19 cellular contexts compared by ENCODE assay signal in the genomic region with DNA sequence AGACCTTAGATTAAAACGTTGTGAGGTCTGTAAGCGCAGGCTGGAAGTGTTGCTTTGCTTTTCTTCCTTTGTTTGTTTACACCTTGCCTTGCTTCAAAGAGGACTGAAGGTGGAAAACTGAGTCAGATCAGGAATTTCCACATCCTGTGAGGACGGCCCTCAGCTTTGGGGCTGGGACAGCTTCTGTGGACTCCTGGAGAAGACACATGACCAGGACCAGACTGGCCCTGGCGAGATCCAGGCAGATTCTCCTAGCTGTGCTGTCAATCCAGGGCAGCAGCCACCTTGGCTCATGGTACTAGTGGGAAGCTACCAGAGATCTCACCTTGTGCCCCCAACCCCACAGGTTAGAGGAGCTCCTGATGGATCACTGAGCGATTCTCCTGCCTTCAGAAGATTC.
"Had no signal": no experiment of that assay in that cellular context is flagged by ENCODE, and none has a peak within 500 bp of the region (broad histone marks: within the 10 kb centered on the region; RNA-seq: fewer than 3 reads in every experiment).

No MANE protein-coding gene starts in this region.

- DNase-seq: colonic mucosa; dermis blood vessel endothelial cell; effector CD4-positive, alpha-beta T cell; foreskin melanocyte; left colon; mammary epithelial cell; right lobe of liver; stimulated activated CD4-positive, alpha-beta T cell treated with anti-CD3 and anti-CD28 coated beads, Interleukin-4, amount 100 ng/mL, for 1 hour; stimulated activated CD8-positive, alpha-beta memory T cell treated with anti-CD3 and anti-CD28 coated beads, Interleukin-4, amount 100 ng/mL, for 48 hours; transverse colon had no signal

- H3K4me1 Mint-ChIP-seq: central memory CD8-positive, alpha-beta T cell; stimulated activated effector memory CD8-positive, alpha-beta T cell treated with anti-CD3 and anti-CD28 coated beads, Interleukin-12 subunit alpha, Interleukin-12 subunit beta, amount 100 ng/mL, for 72 hours had no signal

- ATAC-seq: left colon; natural killer cell treated with Interleukin-12 subunit alpha and Interleukin-12 subunit beta and Interleukin-15 and Interleukin-18, amount 100 ng/mL, for 72 hours; right lobe of liver had no signal

- H3K4me3 Mint-ChIP-seq: central memory CD8-positive, alpha-beta T cell; natural killer cell treated with Interleukin-12 subunit alpha and Interleukin-12 subunit beta and Interleukin-15 and Interleukin-18, amount 100 ng/mL, for 72 hours; neural progenitor cell; stimulated activated effector memory CD8-positive, alpha-beta T cell treated with anti-CD3 and anti-CD28 coated beads, Interleukin-12 subunit alpha, Interleukin-12 subunit beta, amount 100 ng/mL, for 72 hours; stimulated activated naive CD8-positive, alpha-beta T cell treated with anti-CD3 and anti-CD28 coated beads, Interleukin-15, Interleukin-2, amounts not matched to agents 100 ng/mL and 50 ng/mL, for 24 hours had no signal

- H3K27ac ChIP-seq: colonic mucosa, hepatocyte, neural progenitor cell, parathyroid adenoma, prostate gland, right lobe of liver, thoracic aorta, transverse colon had no signal

- H3K9me3 Mint-ChIP-seq: central memory CD8-positive, alpha-beta T cell; natural killer cell treated with Interleukin-12 subunit alpha and Interleukin-12 subunit beta and Interleukin-15 and Interleukin-18, amount 100 ng/mL, for 72 hours; stimulated activated effector memory CD8-positive, alpha-beta T cell treated with anti-CD3 and anti-CD28 coated beads, Interleukin-12 subunit alpha, Interleukin-12 subunit beta, amount 100 ng/mL, for 72 hours had no signal

- H3K36me3 Mint-ChIP-seq: natural killer cell treated with Interleukin-12 subunit alpha and Interleukin-12 subunit beta and Interleukin-15 and Interleukin-18, amount 100 ng/mL, for 72 hours; neural progenitor cell; stimulated activated effector memory CD8-positive, alpha-beta T cell treated with anti-CD3 and anti-CD28 coated beads, Interleukin-12 subunit alpha, Interleukin-12 subunit beta, amount 100 ng/mL, for 72 hours had no signal

- H3K27ac Mint-ChIP-seq: natural killer cell treated with Interleukin-12 subunit alpha and Interleukin-12 subunit beta and Interleukin-15 and Interleukin-18, amount 100 ng/mL, for 72 hours; neural progenitor cell; stimulated activated effector memory CD8-positive, alpha-beta T cell treated with anti-CD3 and anti-CD28 coated beads, Interleukin-12 subunit alpha, Interleukin-12 subunit beta, amount 100 ng/mL, for 72 hours; stimulated activated naive CD8-positive, alpha-beta T cell treated with anti-CD3 and anti-CD28 coated beads, Interleukin-15, Interleukin-2, amounts not matched to agents 100 ng/mL and 50 ng/mL, for 24 hours had no signal
